Comparison of ENCODE assay signal across 13 cellular contexts in the genomic region with DNA sequence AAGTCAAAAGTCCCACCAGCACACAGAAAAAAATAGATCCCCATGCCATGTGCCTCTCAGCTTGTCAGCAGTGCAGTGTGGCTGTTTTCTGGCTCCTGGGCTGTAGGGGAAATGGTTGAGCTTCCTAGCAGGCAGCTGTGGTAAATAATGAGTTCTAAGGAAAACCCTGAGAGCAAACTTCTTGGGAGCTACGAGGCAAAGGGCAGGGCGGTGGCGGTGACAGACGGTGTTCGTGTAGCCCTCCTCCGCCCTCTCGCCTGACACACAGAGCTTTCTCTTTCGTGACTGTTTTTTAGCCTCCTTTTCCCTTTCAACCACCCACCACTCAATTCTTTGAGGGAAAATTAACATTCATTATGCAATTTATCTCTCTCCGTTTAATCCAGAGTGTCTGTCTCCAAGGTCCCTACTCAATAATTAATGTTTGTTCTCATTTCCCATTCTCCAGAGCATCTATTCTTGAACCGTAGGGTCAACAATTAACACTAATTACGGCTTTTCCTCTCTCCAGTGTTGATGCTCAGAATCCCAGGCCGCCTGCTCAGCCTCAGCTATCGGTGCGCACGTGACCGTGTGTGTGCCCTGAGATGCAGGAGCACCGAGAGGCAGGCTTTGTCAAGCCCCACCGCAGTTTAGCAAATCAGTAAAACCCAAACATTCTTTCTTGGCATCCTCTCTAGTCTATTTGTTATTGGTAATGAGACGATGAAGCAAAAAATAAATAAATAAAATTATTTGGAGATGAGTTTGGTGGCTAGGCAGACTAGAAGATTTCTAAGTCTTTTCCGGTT. TPM values are rescaled to one million over a fixed set of nuclear protein-coding genes. Genes with fewer than 3 reads are reported as not detected.
DNase-seq lines count a peak whose midpoint lies in the region; ATAC-seq and TF ChIP-seq lines count a peak whose summit lies in the region.
"Had no signal": no experiment of that assay in that cellular context is flagged by ENCODE, and none has a peak within 500 bp of the region (broad histone marks: within the 10 kb centered on the region; RNA-seq: fewer than 3 reads in every experiment).

No MANE protein-coding gene starts in this region.

- no peak overlapping the region for H3K27ac ChIP-seq in fibroblast of lung (ENCODE audit: insufficient read depth, low read length)
- H3K27ac ChIP-seq: 22Rv1, foreskin keratinocyte, tibial artery had no signal

- H3K9ac ChIP-seq in fibroblast of lung (ENCODE audit: insufficient read depth, low read length): no peak overlapping the region

- H4K20me1 ChIP-seq in fibroblast of lung (ENCODE audit: control insufficient read depth, extremely low read depth, insufficient read depth, low read length): no peaks in the 10 kb centered on the region

- no peaks in the 10 kb centered on the region for H3K79me2 ChIP-seq in fibroblast of lung (ENCODE audit: control insufficient read depth, insufficient read depth, low read length)

- H2AFZ ChIP-seq in fibroblast of lung (ENCODE audit: low read length): peak overlapping the region; percentile 63

- no peaks in the 10 kb centered on the region for H3K36me3 ChIP-seq in fibroblast of lung (ENCODE audit: control insufficient read depth, insufficient read depth, low read length)
- H3K36me3 ChIP-seq: tibial artery had no signal

- H3K4me3 ChIP-seq in fibroblast of lung (replicated peaks in 1 of 4; ENCODE audit: control extremely low read depth in 1 of 4, insufficient read depth in 1 of 4, low read depth in 3 of 4, low read length in 4 of 4): no peak overlapping the region
- H3K4me3 ChIP-seq: tibial artery had no signal

- no peak for TF ChIP-seq CTCF in fibroblast of lung (conservative IDR thresholded peaks at IDR 0.05 in 1 of 2, IDR thresholded peaks at IDR 0.05 in 1 of 2; ENCODE audit: low read depth in 1 of 2, low read length in 2 of 2)

- H3K4me2 ChIP-seq in fibroblast of lung (ENCODE audit: extremely low read depth, insufficient read depth, low read length): peak overlapping the region; percentile 13

- H3K27me3 ChIP-seq in fibroblast of lung (ENCODE audit: control insufficient read depth, insufficient read depth, low read length): no peaks in the 10 kb centered on the region
- H3K27me3 ChIP-seq: tibial artery had no signal

- intact Hi-C loops in posterior cingulate gyrus (cut with DNase I): no loop called here

- DNase-seq in DMS153 (lab: John Stamatoyannopoulos, UW) (peak; percentile 20), DMS153 treated with DMSO at 0.1 percent for 48 hours (lab: John Stamatoyannopoulos, UW; ENCODE audit: unreplicated experiment) (no peak), NCI-H2227 treated with DMSO at 0.1 percent for 48 hours (lab: John Stamatoyannopoulos, UW) (peak; percentile 77), fibroblast of lung (ENCODE audit: low read depth in 2 of 2) (no peak), posterior cingulate gyrus (peak in 6 of 10 donors; percentile 34 to 87 (median 40))
- DNase-seq in activated CD4-positive, CD25-positive, alpha-beta regulatory T cell treated with anti-CD3 and anti-CD28 coated beads, Interleukin-2, amount 50 U/mL, for 72 hours: no peak
- DNase-seq: foreskin keratinocyte, naive B cell, tibial artery had no signal

- H3K4me1 ChIP-seq in fibroblast of lung (ENCODE audit: control insufficient read depth, extremely low read depth, insufficient read depth, low read length): peaks cover 5% of the 10 kb centered on the region
- H3K4me1 ChIP-seq: foreskin keratinocyte had no signal

- no peak for ATAC-seq in HG03097 (IDR thresholded peaks at IDR 0.05; ENCODE audit: low FRiP score, unreplicated experiment)
- ATAC-seq in GM18868 (IDR thresholded peaks at IDR 0.05; ENCODE audit: unreplicated experiment): no peak
- ATAC-seq: foreskin keratinocyte had no signal

- no peaks in the 10 kb centered on the region for H3K9me3 ChIP-seq in fibroblast of lung (ENCODE audit: control insufficient read depth, insufficient read depth, low read depth, low read length)
- H3K9me3 ChIP-seq: tibial artery had no signal

RNA-seq across cellular contexts. Expression of a gene that starts 50.1 kb away (rescaled TPM):
- under 0.01 TPM in 1 of 2 replicates, not detected in the other for total RNA-seq in fibroblast of lung
- 0.01 and 0.09 TPM in 2 replicates for polyA plus RNA-seq in fibroblast of lung
- polyA plus RNA-seq in fibroblast of lung (2012): 0.12 TPM in 1 of 2 replicates, not detected in the other
- not detected in 2 replicates for polyA minus RNA-seq in fibroblast of lung (ENCODE audit: low replicate concordance)
- total RNA-seq: dermis microvascular lymphatic vessel endothelial cell, foreskin keratinocyte had no signal
- polyA plus RNA-seq: foreskin keratinocyte had no signal

Comparison
In these comparisons a context has a peak if more than half of its experiments do, and no peak if none do; other contexts are left out.
1. DNase-seq: peak in DMS153 (single experiment), NCI-H2227 treated with DMSO at 0.1 percent for 48 hours (single experiment) and posterior cingulate gyrus (6 of 10); none in DMS153 treated with DMSO at 0.1 percent for 48 hours (single experiment), fibroblast of lung (0 of 2) and activated CD4-positive, CD25-positive, alpha-beta regulatory T cell treated with anti-CD3 and anti-CD28 coated beads, Interleukin-2, amount 50 U/mL, for 72 hours (single experiment).